Comparison of ENCODE assay signal across 1 cellular context in genomic region chr7:27740449-27741086, GRCh38.
TF ChIP-seq lines count a peak whose summit lies in the region.

No MANE protein-coding gene starts in this region.

TF ChIP-seq in WTC11, 78 proteins besides CTCF, POLR2A, EP300 and RAD21 (continued from another document):
- TF ChIP-seq ARID4B (CRISPR knock-in tag; IDR thresholded peaks at IDR 0.05; ENCODE audit: borderline replicate concordance), result 0 out of 2 replicates have a peak, but pooled peaks have one; percentile 22
- no peak for TF ChIP-seq ZNF396 (CRISPR knock-in tag; IDR thresholded peaks at IDR 0.05; ENCODE audit: borderline replicate concordance)
- TF ChIP-seq MXD4 (CRISPR knock-in tag; IDR thresholded peaks at IDR 0.05; ENCODE audit: borderline replicate concordance), result no peak
- TF ChIP-seq ESRRA (CRISPR knock-in tag; IDR thresholded peaks at IDR 0.05; ENCODE audit: borderline replicate concordance), result no peak
- no peak for TF ChIP-seq ZNF138 (CRISPR knock-in tag; conservative IDR thresholded peaks at IDR 0.05)
- TF ChIP-seq TEAD1 (CRISPR knock-in tag; IDR thresholded peaks at IDR 0.05), result peak; percentile 36; the same call in 1 of the 2 replicates
- TF ChIP-seq PRRX2 (CRISPR knock-in tag; IDR thresholded peaks at IDR 0.05), result no peak
- no peak for TF ChIP-seq STAT6 (CRISPR knock-in tag; conservative IDR thresholded peaks at IDR 0.05; ENCODE audit: low read depth)
- TF ChIP-seq ERG (CRISPR knock-in tag; IDR thresholded peaks at IDR 0.05), result no peak
- TF ChIP-seq TCF7 (CRISPR knock-in tag; IDR thresholded peaks at IDR 0.05; ENCODE audit: low read depth), result no peak
TF ChIP-seq in WTC11: peak in this region for 4.
